ENCODE assay signal across 18 cellular contexts in the genomic region with DNA sequence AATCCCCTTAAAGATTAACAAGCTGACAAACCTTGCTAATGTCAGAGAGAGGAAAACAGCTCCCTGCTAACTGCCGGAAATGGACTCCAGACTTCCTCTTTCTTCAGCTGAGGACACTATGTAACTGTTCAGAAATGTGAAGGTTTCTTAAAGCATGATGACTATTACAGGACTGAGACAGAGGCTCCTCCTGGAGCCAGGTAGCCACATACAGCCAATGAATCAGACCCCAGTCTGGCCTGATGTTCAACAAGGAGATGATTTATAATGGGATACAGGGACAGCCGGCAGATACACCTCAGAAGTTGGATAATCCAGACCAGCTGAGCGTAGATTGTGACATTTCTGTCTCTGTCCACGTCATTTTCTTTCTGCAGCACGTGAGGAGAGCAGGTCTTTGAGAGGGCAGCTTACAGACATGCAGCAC.
DNase-seq lines count a peak whose midpoint lies in the region; ATAC-seq, FAIRE-seq and TF ChIP-seq lines count a peak whose summit lies in the region.
"Had no signal": no experiment of that assay in that cellular context is flagged by ENCODE, and none has a peak within 500 bp of the region (broad histone marks: within the 10 kb centered on the region; RNA-seq: fewer than 3 reads in every experiment).

No MANE protein-coding gene starts in this region.

- TF ChIP-seq EP300 in K562 (IDR thresholded peaks at IDR 0.05; ENCODE audit: low read length): no peak

- H3K27ac ChIP-seq in K562 (ENCODE audit: extremely low read depth, low read depth, low read length): 0 out of 3 replicates have a peak overlapping the region, but pooled peaks have one; percentile 26
- no peak overlapping the region for H3K27ac ChIP-seq in naive thymus-derived CD4-positive, alpha-beta T cell (ENCODE audit: low read depth, low read length)
- H3K27ac ChIP-seq: brain microvascular endothelial cell, KMS-11, parathyroid adenoma had no signal

- TF ChIP-seq POLR2A in NB4 (IDR thresholded peaks at IDR 0.05; ENCODE audit: extremely low read depth, insufficient read length) (no peak), K562 (conservative IDR thresholded peaks at IDR 0.05) (no peak)

- H4K20me1 ChIP-seq in K562 (replicated peaks; ENCODE audit: control insufficient read depth, insufficient read depth, low read length): no peaks in the 10 kb centered on the region

- H3K4me3 ChIP-seq in NB4 (ENCODE audit: low read depth, low read length): no peak overlapping the region
- H3K4me3 ChIP-seq in K562: no peak overlapping the region
- no peak overlapping the region for H3K4me3 ChIP-seq in naive thymus-derived CD4-positive, alpha-beta T cell (ENCODE audit: low read length)

- H3K36me3 Mint-ChIP-seq in naive thymus-derived CD4-positive, alpha-beta T cell: no peaks in the 10 kb centered on the region
- H3K36me3 Mint-ChIP-seq: memory B cell had no signal

- H3K27me3 Mint-ChIP-seq in naive thymus-derived CD4-positive, alpha-beta T cell: peaks cover 0 to 12% (median 10%) of the 10 kb centered on the region in 5 donors
- H3K27me3 Mint-ChIP-seq: memory B cell had no signal

- H3K9me3 ChIP-seq in K562 (replicated peaks; ENCODE audit: control insufficient read depth, insufficient read depth, low read depth, low read length): no peaks in the 10 kb centered on the region
- no peaks in the 10 kb centered on the region for H3K9me3 ChIP-seq in naive thymus-derived CD4-positive, alpha-beta T cell (ENCODE audit: control insufficient read depth in 2 of 3, low read length in 3 of 3)
- H3K9me3 ChIP-seq: BE2C had no signal

- in situ Hi-C loops in K562 (cut with MboI): no loop called here

- H3K4me1 Mint-ChIP-seq in naive thymus-derived CD4-positive, alpha-beta T cell: peaks cover 0 to 5% (median 0%) of the 10 kb centered on the region in 7 donors
- H3K4me1 Mint-ChIP-seq: memory B cell had no signal

- POLR2A ChIA-PET in K562 (lab: Yijun Ruan, JAX): no interaction called here
- POLR2A ChIA-PET in naive thymus-derived CD4-positive, alpha-beta T cell (lab: Charles Lee): no interaction called here

- H3K27ac Mint-ChIP-seq in naive thymus-derived CD4-positive, alpha-beta T cell: no peak overlapping the region
- H3K27ac Mint-ChIP-seq: activated CD8-positive, alpha-beta T cell treated with anti-CD3 and anti-CD28 coated beads, Interleukin-2, amount 10 ng/mL, durations not matched to agents 7 days and 5 days; memory B cell had no signal

- H3K27me3 ChIP-seq in K562 (ENCODE audit: control insufficient read depth in 2 of 2, insufficient read depth in 2 of 2, low read length in 2 of 2): no peaks in the 10 kb centered on the region
- no peaks in the 10 kb centered on the region for H3K27me3 ChIP-seq in naive thymus-derived CD4-positive, alpha-beta T cell (ENCODE audit: control insufficient read depth in 2 of 2, insufficient read depth in 2 of 2, low read length in 2 of 2)
- H3K27me3 ChIP-seq: BE2C, brain microvascular endothelial cell had no signal

- 20% methylated on average over 5 of the region's 5 CpGs for WGBS in K562 (ENCODE audit: insufficient coverage, low coverage, missing lambda C conversion rate)

- H3K9me1 ChIP-seq in K562 (ENCODE audit: control insufficient read depth, insufficient read depth, low read length): no peaks in the 10 kb centered on the region

- TF ChIP-seq RAD21 in K562 (CRISPR knock-in tag; conservative IDR thresholded peaks at IDR 0.05 in 1 of 2, IDR thresholded peaks at IDR 0.05 in 1 of 2): no peak

- H3K4me1 ChIP-seq in K562 (replicated peaks in 1 of 2; ENCODE audit: control insufficient read depth in 2 of 2, insufficient read depth in 2 of 2, low read length in 2 of 2): no peaks in the 10 kb centered on the region; a peak in 3 of 5 replicates
- no peaks in the 10 kb centered on the region for H3K4me1 ChIP-seq in naive thymus-derived CD4-positive, alpha-beta T cell (ENCODE audit: control insufficient read depth in 2 of 2, insufficient read depth in 2 of 2, low read length in 2 of 2)
- H3K4me1 ChIP-seq: BE2C, parathyroid adenoma had no signal

- ATAC-seq in K562 (peak; percentile 59), GM18858 (IDR thresholded peaks at IDR 0.05; ENCODE audit: unreplicated experiment) (no peak)
- peak; percentile 68 for ATAC-seq in naive thymus-derived CD4-positive, alpha-beta T cell
- ATAC-seq: activated CD8-positive, alpha-beta T cell treated with anti-CD3 and anti-CD28 coated beads, Interleukin-2, amount 10 ng/mL, durations not matched to agents 7 days and 5 days had no signal

- peak overlapping the region; percentile 37; the same call in 1 of the 2 replicates for H3K4me2 ChIP-seq in K562 (ENCODE audit: insufficient read depth, low read length)
- H3K4me2 ChIP-seq: KMS-11 had no signal

- H3K9me3 Mint-ChIP-seq in naive thymus-derived CD4-positive, alpha-beta T cell: peaks cover 0 to 2% (median 0%) of the 10 kb centered on the region in 11 donors
- H3K9me3 Mint-ChIP-seq: memory B cell had no signal

- no peak for FAIRE-seq in K562 (lab: Jason Lieb, UNC)
- FAIRE-seq: endothelial cell of umbilical vein had no signal

- no peak overlapping the region for H3K4me3 Mint-ChIP-seq in naive thymus-derived CD4-positive, alpha-beta T cell
- H3K4me3 Mint-ChIP-seq: activated CD8-positive, alpha-beta T cell treated with anti-CD3 and anti-CD28 coated beads, Interleukin-2, amount 10 ng/mL, durations not matched to agents 7 days and 5 days; memory B cell had no signal

- peak; percentile 16 for DNase-seq in EL
- DNase-seq in NB4 (ENCODE audit: low read depth): peak; percentile 78
- DNase-seq in K562 (ENCODE audit: extremely low read depth in 1 of 4, low spot score in 3 of 4): no peak
- DNase-seq in naive thymus-derived CD4-positive, alpha-beta T cell: no peak
- no peak for DNase-seq in T-helper 9 cell
- DNase-seq in NCI-H446 treated with DMSO at 0.1 percent for 48 hours (lab: John Stamatoyannopoulos, UW): no peak
- DNase-seq in NCI-H2171 treated with DMSO at 0.1 percent for 48 hours (lab: John Stamatoyannopoulos, UW): no peak
- DNase-seq: activated CD8-positive, alpha-beta T cell treated with anti-CD3 and anti-CD28 coated beads, Interleukin-2, amount 10 ng/mL, durations not matched to agents 7 days and 5 days; activated gamma-delta T cell; BE2C; brain microvascular endothelial cell; stimulated activated CD4-positive, alpha-beta T cell treated with anti-CD3 and anti-CD28 coated beads, Interleukin-1b, Interleukin-23, amount 100 ng/mL, for 48 hours; T-helper 2 cell had no signal

- H3K36me3 ChIP-seq in K562 (ENCODE audit: control insufficient read depth, insufficient read depth, low read length): no peaks in the 10 kb centered on the region
- no peaks in the 10 kb centered on the region for H3K36me3 ChIP-seq in naive thymus-derived CD4-positive, alpha-beta T cell (ENCODE audit: control insufficient read depth in 2 of 3, insufficient read depth in 3 of 3, low read length in 3 of 3)
- H3K36me3 ChIP-seq: BE2C, brain microvascular endothelial cell had no signal

- no peaks in the 10 kb centered on the region for H3K79me2 ChIP-seq in K562 (ENCODE audit: control insufficient read depth, insufficient read depth, low read length)
- H3K79me2 ChIP-seq: parathyroid adenoma had no signal

- no peak overlapping the region for H3K9ac ChIP-seq in K562 (ENCODE audit: insufficient read depth in 1 of 2, low read depth in 2 of 2, low read length in 2 of 2)
- H3K9ac ChIP-seq: KMS-11, parathyroid adenoma had no signal

- no TSS peak for BruUV-seq in K562 (replicated peaks; lab: Mats Ljungman, UMichigan)

- TF ChIP-seq CTCF in NB4 (IDR thresholded peaks at IDR 0.05; ENCODE audit: low read depth, low read length) (no peak), K562 (IDR thresholded peaks at IDR 0.05 in 2 of 3, conservative IDR thresholded peaks at IDR 0.05 in 1 of 3; ENCODE audit: insufficient read depth in 2 of 3, low read depth in 1 of 3, low read length in 3 of 3) (no peak)

- CTCF ChIA-PET in K562 (lab: Yijun Ruan, JAX; ENCODE audit: low intra/inter-chr PET ratio): no interaction called here
- CTCF ChIA-PET in naive thymus-derived CD4-positive, alpha-beta T cell (lab: Charles Lee): no interaction called here

- peak overlapping the region; percentile 80 for H2AFZ ChIP-seq in K562 (ENCODE audit: low read depth, low read length)
- H2AFZ ChIP-seq: parathyroid adenoma had no signal

- intact Hi-C loops in K562 (cut with micrococcal nuclease): no loop called here
- intact Hi-C loops in naive thymus-derived CD4-positive, alpha-beta T cell (cut with micrococcal nuclease): no loop called here

TF ChIP-seq in K562, 482 proteins besides CTCF, POLR2A, EP300 and RAD21 (continues in another document):
- TF ChIP-seq CREM (IDR thresholded peaks at IDR 0.05; ENCODE audit: low read depth): peak; percentile 40; the same call in 1 of the 2 replicates
- peak; percentile 72 for TF ChIP-seq BHLHE40 (IDR thresholded peaks at IDR 0.05; ENCODE audit: low read length)
- TF ChIP-seq SMAD4 (CRISPR knock-in tag; conservative IDR thresholded peaks at IDR 0.05): peak; percentile 32; the same call in 1 of the 2 replicates

Comparison
In these comparisons a context has a peak if more than half of its experiments do, and no peak if none do; other contexts are left out.
1. DNase-seq: peak in EL (single experiment) and NB4 (single experiment); none in K562 (0 of 4), naive thymus-derived CD4-positive, alpha-beta T cell (0 of 9), T-helper 9 cell (single experiment), NCI-H446 treated with DMSO at 0.1 percent for 48 hours (single experiment) and NCI-H2171 treated with DMSO at 0.1 percent for 48 hours (single experiment).